In genomic region chr9:21803674-21804048, GRCh38 we compare ENCODE assay signal across 8 cellular contexts. TPM values are rescaled to one million over a fixed set of nuclear protein-coding genes. Genes with fewer than 3 reads are reported as not detected.
A peak's percentile ranks its signal among the peaks of the same experiment; 100 is the strongest.
DNase-seq lines count a peak whose midpoint lies in the region; ATAC-seq and TF ChIP-seq lines count a peak whose summit lies in the region.

No MANE protein-coding gene starts in this region.

- no peaks in the 10 kb centered on the region for H3K9me3 ChIP-seq in iPS-18a (ENCODE audit: control insufficient read depth, low read depth, low read length)
- H3K9me3 ChIP-seq in stomach, result no peaks in the 10 kb centered on the region

- H3K27me3 ChIP-seq in iPS-18a (ENCODE audit: control insufficient read depth, insufficient read depth, low read length), result peaks cover 30% of the 10 kb centered on the region
- H3K27me3 ChIP-seq in stomach, result no peaks in the 10 kb centered on the region

- TF ChIP-seq CTCF in stomach (IDR thresholded peaks at IDR 0.05), result no peak

- TF ChIP-seq POLR2A in stomach (IDR thresholded peaks at IDR 0.05), result no peak

- H3K27ac ChIP-seq in iPS-18a (ENCODE audit: low read length) (peak overlapping the region; percentile 18), stomach (peak overlapping the region; percentile 88 to 94 (median 92))

- H3K9me3 Mint-ChIP-seq in activated T-helper 1 cell treated with anti-CD3 and anti-CD28 coated beads, Interleukin-12 subunit alpha, Interleukin-12 subunit beta, Interleukin-2, Interleukin-4 antibody, amounts not matched to agents 30 ng/mL and 10 ng/mL and 1 ng/mL, durations not matched to agents 14 hours and 24 hours and 36 hours, result no peaks in the 10 kb centered on the region

- no peak for ATAC-seq in GM21619 (IDR thresholded peaks at IDR 0.05; ENCODE audit: unreplicated experiment)

- peaks cover 43% of the 10 kb centered on the region for H3K4me1 Mint-ChIP-seq in activated T-helper 1 cell treated with anti-CD3 and anti-CD28 coated beads, Interleukin-12 subunit alpha, Interleukin-12 subunit beta, Interleukin-2, Interleukin-4 antibody, amounts not matched to agents 30 ng/mL and 10 ng/mL and 1 ng/mL, durations not matched to agents 14 hours and 24 hours and 36 hours (ENCODE audit: low read depth)

- H3K36me3 ChIP-seq in iPS-18a (ENCODE audit: control insufficient read depth, low read depth, low read length) (peaks cover 20% of the 10 kb centered on the region), stomach (peaks cover 0 to 7% (median 5%) of the 10 kb centered on the region in 4 donors)

- peak overlapping the region; percentile 100 for H3K27ac Mint-ChIP-seq in activated T-helper 1 cell treated with anti-CD3 and anti-CD28 coated beads, Interleukin-12 subunit alpha, Interleukin-12 subunit beta, Interleukin-2, Interleukin-4 antibody, amounts not matched to agents 30 ng/mL and 10 ng/mL and 1 ng/mL, durations not matched to agents 14 hours and 24 hours and 36 hours

- H3K4me1 ChIP-seq in iPS-18a (ENCODE audit: control insufficient read depth, low read depth, low read length) (peaks cover 26% of the 10 kb centered on the region), stomach (peaks cover 24 to 51% (median 37%) of the 10 kb centered on the region in 4 donors)

- TF ChIP-seq EP300 in stomach (IDR thresholded peaks at IDR 0.05), result no peak

- peaks cover 21% of the 10 kb centered on the region for H3K36me3 Mint-ChIP-seq in activated T-helper 1 cell treated with anti-CD3 and anti-CD28 coated beads, Interleukin-12 subunit alpha, Interleukin-12 subunit beta, Interleukin-2, Interleukin-4 antibody, amounts not matched to agents 30 ng/mL and 10 ng/mL and 1 ng/mL, durations not matched to agents 14 hours and 24 hours and 36 hours (ENCODE audit: low read depth)

- H3K9ac ChIP-seq in iPS-18a (ENCODE audit: low read length), result peak overlapping the region; percentile 92

- peak overlapping the region; percentile 100 for H3K4me3 Mint-ChIP-seq in activated T-helper 1 cell treated with anti-CD3 and anti-CD28 coated beads, Interleukin-12 subunit alpha, Interleukin-12 subunit beta, Interleukin-2, Interleukin-4 antibody, amounts not matched to agents 30 ng/mL and 10 ng/mL and 1 ng/mL, durations not matched to agents 14 hours and 24 hours and 36 hours

- intact Hi-C loops in activated T-helper 1 cell treated with anti-CD3 and anti-CD28 coated beads, Interleukin-12 subunit alpha, Interleukin-12 subunit beta, Interleukin-2, Interleukin-4 antibody, amounts not matched to agents 30 ng/mL and 10 ng/mL and 1 ng/mL, durations not matched to agents 14 hours and 24 hours and 36 hours (cut with micrococcal nuclease), result loop anchor here (1.0 kb wide), 2 partner anchors 277 to 468 kb away; partner anchors contain the start of gene KLHL9
- intact Hi-C loops in stomach (cut with DNase I; ENCODE audit: low total_unique reads), result no loop called here

- peak overlapping the region; percentile 79 for H3K4me3 ChIP-seq in iPS-18a (ENCODE audit: low read length)
- H3K4me3 ChIP-seq in stomach, result peak overlapping the region; percentile 67 to 91 (median 88)

- DNase-seq in NCI-H82 (lab: John Stamatoyannopoulos, UW), result peak; percentile 46
- DNase-seq in NCI-H82 treated with DMSO at 0.1 percent for 48 hours (lab: John Stamatoyannopoulos, UW; ENCODE audit: unreplicated experiment), result no peak
- no peak for DNase-seq in activated T-helper 1 cell treated with anti-CD3 and anti-CD28 coated beads, Interleukin-12 subunit alpha, Interleukin-12 subunit beta, Interleukin-2, Interleukin-4 antibody, amounts not matched to agents 30 ng/mL and 10 ng/mL and 1 ng/mL, durations not matched to agents 14 hours and 24 hours and 36 hours (ENCODE audit: low spot score)
- no peak for DNase-seq in stomach
- DNase-seq in NCI-H1694 treated with DMSO at 0.1 percent for 48 hours (lab: John Stamatoyannopoulos, UW), result no peak
- DNase-seq in NAMALWA (ENCODE audit: low spot score), result no peak

- WGBS in stomach, 5 donors, result 24 to 41% (median 29%) methylated on average over 9 of the region's 9 CpGs

- peaks cover 36% of the 10 kb centered on the region for H3K27me3 Mint-ChIP-seq in activated T-helper 1 cell treated with anti-CD3 and anti-CD28 coated beads, Interleukin-12 subunit alpha, Interleukin-12 subunit beta, Interleukin-2, Interleukin-4 antibody, amounts not matched to agents 30 ng/mL and 10 ng/mL and 1 ng/mL, durations not matched to agents 14 hours and 24 hours and 36 hours (ENCODE audit: insufficient read depth)

RNA-seq across cellular contexts. Expression of gene MTAP, which starts 1.2 kb away (rescaled TPM):
- 55.5 and 62.2 TPM in 2 replicates for total RNA-seq in activated T-helper 1 cell treated with anti-CD3 and anti-CD28 coated beads, Interleukin-12 subunit alpha, Interleukin-12 subunit beta, Interleukin-2, Interleukin-4 antibody, amounts not matched to agents 30 ng/mL and 10 ng/mL and 1 ng/mL, durations not matched to agents 14 hours and 24 hours and 36 hours
- total RNA-seq in stomach, result 10 to 100 TPM in 4 of 5 donors, 1 to 10 TPM in 1; 1.2 to 38.4 (median 17.9) TPM
- 10 to 100 TPM in 2 of 3 donors, 1 to 10 TPM in 1; 8.8 to 14.1 (median 10.1) TPM for polyA plus RNA-seq in stomach
